Comparison of ENCODE assay signal across 11 cellular contexts in the genomic region with DNA sequence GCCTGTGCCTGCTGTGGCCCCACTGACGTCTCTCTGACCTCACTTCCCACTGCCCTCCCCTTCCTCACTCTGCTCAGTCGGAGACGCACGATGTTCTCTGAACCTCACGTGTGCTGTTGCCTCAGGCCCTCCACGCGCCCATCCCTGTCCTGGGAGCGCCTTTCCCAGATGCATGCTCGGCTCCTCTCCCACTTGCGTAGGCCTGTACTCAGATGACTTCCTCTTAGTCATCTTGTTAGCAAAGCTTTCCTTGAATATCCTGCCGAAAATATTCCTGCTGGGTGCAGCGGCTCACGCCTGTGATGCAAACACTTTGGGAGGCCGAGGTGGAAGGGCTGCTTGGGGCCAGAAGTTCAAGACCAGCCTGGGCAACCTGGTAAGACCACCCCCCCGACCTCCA. TPM values are rescaled to one million over a fixed set of nuclear protein-coding genes. Genes with fewer than 3 reads are reported as not detected.
DNase-seq lines count a peak whose midpoint lies in the region; ATAC-seq and TF ChIP-seq lines count a peak whose summit lies in the region.
"Had no signal": no experiment of that assay in that cellular context is flagged by ENCODE, and none has a peak within 500 bp of the region (broad histone marks: within the 10 kb centered on the region; RNA-seq: fewer than 3 reads in every experiment).

No MANE protein-coding gene starts in this region.

- CTCF ChIA-PET in PC-3 (lab: Charles Lee): interaction anchor here (0.5 to 0.7 kb wide), 2 partner anchors 23 to 43 kb away, joined by 3 to 5 read pairs; a partner anchor contains a TSS

- peak overlapping the region; percentile 39 for H3K4me2 ChIP-seq in PC-3 (ENCODE audit: low read length)

- H3K27me3 ChIP-seq in PC-3 (ENCODE audit: low read length): no peaks in the 10 kb centered on the region

- H3K9me3 ChIP-seq in PC-3 (ENCODE audit: low read length): no peaks in the 10 kb centered on the region

- H3K27ac ChIP-seq in PC-3 (ENCODE audit: low read length): peak overlapping the region; percentile 89

- BruUV-seq in PC-3 (replicated peaks; lab: Mats Ljungman, UMichigan): TSS peak; percentile 76

- no peak for TF ChIP-seq CTCF in AG10803 (conservative IDR thresholded peaks at IDR 0.05; ENCODE audit: low read length)
- TF ChIP-seq CTCF in PC-3 (conservative IDR thresholded peaks at IDR 0.05; ENCODE audit: low read depth, low read length): no peak

- peak overlapping the region; percentile 70 for H3K9ac ChIP-seq in PC-3 (ENCODE audit: low read length)

- H3K9me2 ChIP-seq in PC-3 (replicated peaks; ENCODE audit: low read length): no peaks in the 10 kb centered on the region

- intact Hi-C loops in PC-3 (cut with micrococcal nuclease): loop anchor here (1.0 kb wide), 2 partner anchors 21 to 23 kb away; a partner anchor contains a TSS

- no peak overlapping the region for H2AFZ ChIP-seq in PC-3 (ENCODE audit: low read length)

- H3F3A ChIP-seq in PC-3 (ENCODE audit: low read length, unreplicated experiment): no peaks in the 10 kb centered on the region

- H3K4me3 ChIP-seq in AG10803 (ENCODE audit: low read length) (no peak overlapping the region), PC-3 (ENCODE audit: low read length) (no peak overlapping the region)

- H3K79me2 ChIP-seq in PC-3 (ENCODE audit: low read length): no peaks in the 10 kb centered on the region

- no peaks in the 10 kb centered on the region for H3K36me3 ChIP-seq in PC-3 (ENCODE audit: low read depth, low read length)

- peak; percentile 89 for DNase-seq in AG10803 (ENCODE audit: low read depth)
- DNase-seq in PC-3: peak; percentile 99
- peak; percentile 54 to 82 for DNase-seq in dermis microvascular lymphatic vessel endothelial cell (ENCODE audit: low read depth in 2 of 2)
- peak; percentile 67 to 98 for DNase-seq in lung microvascular endothelial cell (ENCODE audit: low read depth in 2 of 2)
- DNase-seq in ecto neural progenitor cell (ENCODE audit: low spot score): no peak
- no peak for DNase-seq in mucosa of gallbladder (ENCODE audit: low spot score)
- no peak for DNase-seq in activated CD8-positive, alpha-beta memory T cell treated with anti-CD3 and anti-CD28 coated beads, Interleukin-2, amount 50 U/mL, for 48 hours
- no peak for DNase-seq in activated CD4-positive, CD25-positive, alpha-beta regulatory T cell treated with anti-CD3 and anti-CD28 coated beads, Interleukin-2, amount 50 U/mL, for 72 hours
- DNase-seq: DMS153, immature natural killer cell had no signal

- POLR2A ChIA-PET in PC-3 (lab: Charles Lee; ENCODE audit: unreplicated experiment): interaction anchor here (0.8 kb wide), 1 partner anchor 22 kb away, joined by 3 read pairs; no protein-coding TSS in a partner anchor

- H3K4me1 ChIP-seq in PC-3 (ENCODE audit: insufficient read depth, low read length): peaks cover 12% of the 10 kb centered on the region

- ATAC-seq in PC-3: peak; percentile 99

- H4K20me1 ChIP-seq in PC-3 (ENCODE audit: low read length): no peaks in the 10 kb centered on the region

RNA-seq across cellular contexts. Expression of a gene that starts 9.3 kb away (rescaled TPM):
- 0.40 and 2.5 TPM in 2 replicates for total RNA-seq in PC-3 (2014; rRNA removed)
- total RNA-seq in dermis microvascular lymphatic vessel endothelial cell: under 0.01 TPM in 1 of 2 replicates, not detected in the other
- not detected in 2 replicates for total RNA-seq in lung microvascular endothelial cell
- total RNA-seq in mucosa of gallbladder: not detected
- total RNA-seq: T-helper 2 cell treated with Interferon-gamma antibody and Interleukin-4, amounts not matched to agents 100 ng/mL and 5 ng/mL, for 36 hours had no signal

RNA-seq across cellular contexts. Expression of a gene that starts 19.9 kb away (rescaled TPM):
- 8.1 and 10.9 TPM in 2 replicates for total RNA-seq in PC-3 (2014; rRNA removed)
- 0.13 TPM in 2 replicates for total RNA-seq in dermis microvascular lymphatic vessel endothelial cell
- under 0.01 TPM in 2 replicates for total RNA-seq in lung microvascular endothelial cell
- 175 TPM for total RNA-seq in mucosa of gallbladder
- total RNA-seq: T-helper 2 cell treated with Interferon-gamma antibody and Interleukin-4, amounts not matched to agents 100 ng/mL and 5 ng/mL, for 36 hours had no signal

RNA-seq across cellular contexts. Expression of a gene that starts 23.0 kb away (rescaled TPM):
- total RNA-seq in PC-3 (2014; rRNA removed) (30.0 and 45.7 TPM in 2 replicates), dermis microvascular lymphatic vessel endothelial cell (0.26 and 0.38 TPM in 2 replicates), lung microvascular endothelial cell (0.22 and 0.40 TPM in 2 replicates), mucosa of gallbladder (7.3 TPM)

RNA-seq across cellular contexts. Expression of a gene that starts 31.9 kb away (rescaled TPM):
- total RNA-seq in PC-3 (2014; rRNA removed) (32.4 and 40.1 TPM in 2 replicates), dermis microvascular lymphatic vessel endothelial cell (not detected in 2 replicates), lung microvascular endothelial cell (not detected in 2 replicates), mucosa of gallbladder (not detected)
- total RNA-seq: T-helper 2 cell treated with Interferon-gamma antibody and Interleukin-4, amounts not matched to agents 100 ng/mL and 5 ng/mL, for 36 hours had no signal

RNA-seq across cellular contexts. Expression of a gene that starts 39.1 kb away (rescaled TPM):
- total RNA-seq in PC-3 (2014; rRNA removed) (11.1 and 11.8 TPM in 2 replicates), dermis microvascular lymphatic vessel endothelial cell (0.26 and 0.89 TPM in 2 replicates), lung microvascular endothelial cell (0.44 and 0.99 TPM in 2 replicates), mucosa of gallbladder (193 TPM)

Comparison
In these comparisons a context has a peak if more than half of its experiments do, and no peak if none do; other contexts are left out.
1. DNase-seq: peak in AG10803 (single experiment), PC-3 (single experiment), dermis microvascular lymphatic vessel endothelial cell (2 of 2) and lung microvascular endothelial cell (2 of 2); none in ecto neural progenitor cell (single experiment), mucosa of gallbladder (single experiment), activated CD8-positive, alpha-beta memory T cell treated with anti-CD3 and anti-CD28 coated beads, Interleukin-2, amount 50 U/mL, for 48 hours (single experiment) and activated CD4-positive, CD25-positive, alpha-beta regulatory T cell treated with anti-CD3 and anti-CD28 coated beads, Interleukin-2, amount 50 U/mL, for 72 hours (single experiment).
2. RNA of a gene that starts 19.9 kb away (total RNA-seq): 175 TPM in mucosa of gallbladder (single experiment); 8.1 to 10.9 TPM in PC-3, 0.13 TPM in dermis microvascular lymphatic vessel endothelial cell and under 0.01 TPM in lung microvascular endothelial cell; every median in the first group is over 10 times any median in the second.